1 cellular context compared by ENCODE assay signal in the genomic region with DNA sequence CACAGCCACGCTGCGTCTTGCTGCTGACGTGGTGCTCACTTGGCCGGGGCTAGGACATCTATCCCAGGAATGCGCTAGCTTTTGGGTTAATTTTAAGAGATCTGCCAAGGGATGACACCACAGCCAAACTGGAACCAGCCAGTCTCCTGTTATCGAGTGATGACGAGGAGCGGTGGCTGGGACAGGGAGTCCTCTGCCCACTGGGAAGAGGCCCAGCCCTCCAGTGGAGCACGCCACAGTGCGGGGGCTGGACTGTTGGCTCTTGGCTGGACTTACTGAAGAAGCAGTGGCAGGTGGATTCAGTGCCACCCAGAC.
TF ChIP-seq lines count a peak whose summit lies in the region.

No MANE protein-coding gene starts in this region.

TF ChIP-seq in WTC11, 78 proteins besides CTCF, POLR2A, EP300 and RAD21:
- TF ChIP-seq, protein P1, sequence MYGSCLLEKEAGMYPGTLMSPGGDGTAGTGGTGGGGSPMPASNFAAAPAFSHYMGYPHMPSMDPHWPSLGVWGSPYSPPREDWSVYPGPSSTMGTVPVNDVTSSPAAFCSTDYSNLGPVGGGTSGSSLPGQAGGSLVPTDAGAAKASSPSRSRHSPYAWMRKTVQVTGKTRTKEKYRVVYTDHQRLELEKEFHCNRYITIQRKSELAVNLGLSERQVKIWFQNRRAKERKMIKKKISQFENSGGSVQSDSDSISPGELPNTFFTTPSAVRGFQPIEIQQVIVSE (CRISPR knock-in tag; IDR thresholded peaks at IDR 0.05; ENCODE audit: borderline replicate concordance): no peak
- TF ChIP-seq, protein P2, sequence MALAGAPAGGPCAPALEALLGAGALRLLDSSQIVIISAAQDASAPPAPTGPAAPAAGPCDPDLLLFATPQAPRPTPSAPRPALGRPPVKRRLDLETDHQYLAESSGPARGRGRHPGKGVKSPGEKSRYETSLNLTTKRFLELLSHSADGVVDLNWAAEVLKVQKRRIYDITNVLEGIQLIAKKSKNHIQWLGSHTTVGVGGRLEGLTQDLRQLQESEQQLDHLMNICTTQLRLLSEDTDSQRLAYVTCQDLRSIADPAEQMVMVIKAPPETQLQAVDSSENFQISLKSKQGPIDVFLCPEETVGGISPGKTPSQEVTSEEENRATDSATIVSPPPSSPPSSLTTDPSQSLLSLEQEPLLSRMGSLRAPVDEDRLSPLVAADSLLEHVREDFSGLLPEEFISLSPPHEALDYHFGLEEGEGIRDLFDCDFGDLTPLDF (CRISPR knock-in tag; IDR thresholded peaks at IDR 0.05): no peak
- TF ChIP-seq, protein P3, sequence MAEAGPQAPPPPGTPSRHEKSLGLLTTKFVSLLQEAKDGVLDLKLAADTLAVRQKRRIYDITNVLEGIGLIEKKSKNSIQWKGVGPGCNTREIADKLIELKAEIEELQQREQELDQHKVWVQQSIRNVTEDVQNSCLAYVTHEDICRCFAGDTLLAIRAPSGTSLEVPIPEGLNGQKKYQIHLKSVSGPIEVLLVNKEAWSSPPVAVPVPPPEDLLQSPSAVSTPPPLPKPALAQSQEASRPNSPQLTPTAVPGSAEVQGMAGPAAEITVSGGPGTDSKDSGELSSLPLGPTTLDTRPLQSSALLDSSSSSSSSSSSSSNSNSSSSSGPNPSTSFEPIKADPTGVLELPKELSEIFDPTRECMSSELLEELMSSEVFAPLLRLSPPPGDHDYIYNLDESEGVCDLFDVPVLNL (CRISPR knock-in tag; IDR thresholded peaks at IDR 0.05; ENCODE audit: borderline replicate concordance, low read depth): no peak
- TF ChIP-seq ZNF121 (CRISPR knock-in tag; IDR thresholded peaks at IDR 0.05) (no peak), IRF2 (CRISPR knock-in tag; IDR thresholded peaks at IDR 0.05; ENCODE audit: borderline replicate concordance, low read depth) (no peak), NFATC4 (CRISPR knock-in tag; IDR thresholded peaks at IDR 0.05) (no peak), ZNF423 (CRISPR knock-in tag; IDR thresholded peaks at IDR 0.05) (no peak), KAT7 (CRISPR knock-in tag; IDR thresholded peaks at IDR 0.05; ENCODE audit: borderline replicate concordance) (no peak), SP1 (CRISPR knock-in tag; conservative IDR thresholded peaks at IDR 0.05) (no peak), MYBL2 (CRISPR knock-in tag; IDR thresholded peaks at IDR 0.05) (no peak), JUN (CRISPR knock-in tag; IDR thresholded peaks at IDR 0.05) (no peak)
- TF ChIP-seq, protein P4, sequence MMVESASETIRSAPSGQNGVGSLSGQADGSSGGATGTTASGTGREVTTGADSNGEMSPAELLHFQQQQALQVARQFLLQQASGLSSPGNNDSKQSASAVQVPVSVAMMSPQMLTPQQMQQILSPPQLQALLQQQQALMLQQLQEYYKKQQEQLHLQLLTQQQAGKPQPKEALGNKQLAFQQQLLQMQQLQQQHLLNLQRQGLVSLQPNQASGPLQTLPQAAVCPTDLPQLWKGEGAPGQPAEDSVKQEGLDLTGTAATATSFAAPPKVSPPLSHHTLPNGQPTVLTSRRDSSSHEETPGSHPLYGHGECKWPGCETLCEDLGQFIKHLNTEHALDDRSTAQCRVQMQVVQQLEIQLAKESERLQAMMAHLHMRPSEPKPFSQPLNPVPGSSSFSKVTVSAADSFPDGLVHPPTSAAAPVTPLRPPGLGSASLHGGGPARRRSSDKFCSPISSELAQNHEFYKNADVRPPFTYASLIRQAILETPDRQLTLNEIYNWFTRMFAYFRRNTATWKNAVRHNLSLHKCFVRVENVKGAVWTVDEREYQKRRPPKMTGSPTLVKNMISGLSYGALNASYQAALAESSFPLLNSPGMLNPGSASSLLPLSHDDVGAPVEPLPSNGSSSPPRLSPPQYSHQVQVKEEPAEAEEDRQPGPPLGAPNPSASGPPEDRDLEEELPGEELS (CRISPR knock-in tag; IDR thresholded peaks at IDR 0.05): no peak
- TF ChIP-seq, protein P5, sequence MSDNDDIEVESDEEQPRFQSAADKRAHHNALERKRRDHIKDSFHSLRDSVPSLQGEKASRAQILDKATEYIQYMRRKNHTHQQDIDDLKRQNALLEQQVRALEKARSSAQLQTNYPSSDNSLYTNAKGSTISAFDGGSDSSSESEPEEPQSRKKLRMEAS (CRISPR knock-in tag; IDR thresholded peaks at IDR 0.05): no peak
TF ChIP-seq in WTC11: peak in this region for 0.
